Comparison of ENCODE assay signal across 28 cellular contexts in genomic region chr14:104438166-104438887, GRCh38.
DNase-seq lines count a peak whose midpoint lies in the region; ATAC-seq and TF ChIP-seq lines count a peak whose summit lies in the region.
"Had no signal": no experiment of that assay in that cellular context is flagged by ENCODE, and none has a peak within 500 bp of the region (broad histone marks: within the 10 kb centered on the region; RNA-seq: fewer than 3 reads in every experiment).

No MANE protein-coding gene starts in this region.

- no peaks in the 10 kb centered on the region for H3K27me3 Mint-ChIP-seq in T-helper 2 cell treated with Interferon-gamma antibody and Interleukin-4, amounts not matched to agents 5 μg/mL and 100 μg/mL, for 36 hours (ENCODE audit: low read depth)
- H3K27me3 Mint-ChIP-seq: CD4-positive, CD25-positive, alpha-beta regulatory T cell; stimulated activated naive CD8-positive, alpha-beta T cell treated with anti-CD3 and anti-CD28 coated beads, Interleukin-15, amount 100 ng/mL, for 72 hours had no signal

- 70 to 77% methylated on average over 5 to 18 of the region's 18 CpGs for WGBS in transverse colon (ENCODE audit: low coverage in 1 of 2), 2 donors
- WGBS in GM23248 (ENCODE audit: low coverage in 1 of 2, low lambda C conversion rate in 2 of 2, missing lambda C conversion rate in 2 of 2), 2 experiments, result 55% methylated on average over 18 of the region's 18 CpGs

- H3K9me3 Mint-ChIP-seq in T-helper 2 cell treated with Interferon-gamma antibody and Interleukin-4, amounts not matched to agents 5 μg/mL and 100 μg/mL, for 36 hours, result no peaks in the 10 kb centered on the region
- H3K9me3 Mint-ChIP-seq: activated naive CD4-positive, alpha-beta T cell treated with anti-CD3 and anti-CD28 coated beads for 36 hours; activated T-cell treated with anti-CD3 and anti-CD28 coated beads, Interleukin-2, amount 50 U/mL, for 4 hours; CD4-positive, CD25-positive, alpha-beta regulatory T cell; stimulated activated naive CD8-positive, alpha-beta T cell treated with anti-CD3 and anti-CD28 coated beads, Interleukin-15, amount 100 ng/mL, for 72 hours had no signal

- H3K9me3 ChIP-seq in lower lobe of right lung (no peaks in the 10 kb centered on the region), transverse colon (no peaks in the 10 kb centered on the region), GM23248 (ENCODE audit: low read depth) (no peaks in the 10 kb centered on the region)
- H3K9me3 ChIP-seq: thyroid gland had no signal

- no peaks in the 10 kb centered on the region for H3K36me3 Mint-ChIP-seq in T-helper 2 cell treated with Interferon-gamma antibody and Interleukin-4, amounts not matched to agents 5 μg/mL and 100 μg/mL, for 36 hours (ENCODE audit: low read depth)
- H3K36me3 Mint-ChIP-seq: CD4-positive, CD25-positive, alpha-beta regulatory T cell had no signal

- H3K36me3 ChIP-seq in lower lobe of right lung (no peaks in the 10 kb centered on the region), transverse colon (no peaks in the 10 kb centered on the region), GM23248 (ENCODE audit: low read depth) (no peaks in the 10 kb centered on the region)
- H3K36me3 ChIP-seq: heart right ventricle, thyroid gland had no signal

- no peak overlapping the region for H3K9ac ChIP-seq in GM23248

- no peak overlapping the region for H3K27ac ChIP-seq in lower lobe of right lung
- no peak overlapping the region for H3K27ac ChIP-seq in transverse colon
- no peak overlapping the region for H3K27ac ChIP-seq in GM23248
- H3K27ac ChIP-seq: foreskin keratinocyte, heart right ventricle, thyroid gland had no signal

- no peaks in the 10 kb centered on the region for H4K20me1 ChIP-seq in GM23248 (ENCODE audit: insufficient read depth)

- peaks cover 20% of the 10 kb centered on the region for H3K4me1 ChIP-seq in lower lobe of right lung
- peaks cover 0 to 10% (median 8%) of the 10 kb centered on the region in 4 donors for H3K4me1 ChIP-seq in transverse colon
- no peaks in the 10 kb centered on the region for H3K4me1 ChIP-seq in GM23248 (ENCODE audit: insufficient read depth)
- H3K4me1 ChIP-seq: foreskin keratinocyte had no signal

- TF ChIP-seq POLR2A in transverse colon (IDR thresholded peaks at IDR 0.05), result no peak

- H3K79me2 ChIP-seq in GM23248 (ENCODE audit: insufficient read depth), result no peaks in the 10 kb centered on the region

- no peaks in the 10 kb centered on the region for H3K4me1 Mint-ChIP-seq in T-helper 2 cell treated with Interferon-gamma antibody and Interleukin-4, amounts not matched to agents 5 μg/mL and 100 μg/mL, for 36 hours (ENCODE audit: low read depth)
- H3K4me1 Mint-ChIP-seq: CD4-positive, CD25-positive, alpha-beta regulatory T cell; stimulated activated naive CD8-positive, alpha-beta T cell treated with anti-CD3 and anti-CD28 coated beads, Interleukin-15, amount 100 ng/mL, for 72 hours had no signal

- intact Hi-C loops in Right ventricle myocardium superior (cut with DNase I) (no loop called here), cardiac septum (cut with DNase I) (no loop called here), lower lobe of right lung (cut with DNase I) (no loop called here), transverse colon (cut with DNase I; ENCODE audit: low total_unique reads) (no loop called here)

- no peak overlapping the region for H2AFZ ChIP-seq in GM23248

- TF ChIP-seq CTCF in lower lobe of right lung (IDR thresholded peaks at IDR 0.05), result no peak
- no peak for TF ChIP-seq CTCF in transverse colon (IDR thresholded peaks at IDR 0.05)

- in situ Hi-C loops in transverse colon (cut with MboI; ENCODE audit: low pct_ligation_motif_present in 1 of 4, low pct_unique_long_range_greater_than_20kb in 1 of 4, low sequenced_read_pairs in 3 of 4), result no loop called here
- in situ Hi-C loops in GM23248 (cut with MboI), result no loop called here

- DNase-seq in T-helper 2 cell treated with Interferon-gamma antibody and Interleukin-4, amounts not matched to agents 5 μg/mL and 100 μg/mL, for 36 hours (ENCODE audit: low spot score), result peak; percentile 3
- DNase-seq in T-helper 2 cell (no peak), Right ventricle myocardium superior (peak; percentile 20), cardiac septum (ENCODE audit: low spot score) (no peak), lower lobe of right lung (peak; percentile 37), transverse colon (peak; percentile 5), GM23248 (no peak)
- DNase-seq: 8988T; activated naive CD4-positive, alpha-beta T cell treated with anti-CD3 and anti-CD28 coated beads for 36 hours; activated T-cell treated with anti-CD3 and anti-CD28 coated beads, Interleukin-2, amount 50 U/mL, for 4 hours; amniotic stem cell; CD4-positive, CD25-positive, alpha-beta regulatory T cell; foreskin keratinocyte; GOT3; heart right ventricle; mesendoderm; NCI-H1694 treated with DMSO at 0.1 percent for 48 hours; NCI-H2171; NCI-H510A treated with DMSO at 0.1 percent for 48 hours; PC-3; SHP77; stimulated activated CD4-positive, alpha-beta T cell treated with anti-CD3 and anti-CD28 coated beads, Interleukin-1b, Interleukin-23, amount 100 ng/mL, for 48 hours; stimulated activated CD8-positive, alpha-beta memory T cell treated with anti-CD3 and anti-CD28 coated beads, Interleukin-4, amount 100 ng/mL, for 48 hours; stimulated activated naive CD8-positive, alpha-beta T cell treated with anti-CD3 and anti-CD28 coated beads, Interleukin-15, amount 100 ng/mL, for 72 hours; T1000; thyroid gland had no signal

- no peak overlapping the region for H3K4me2 ChIP-seq in GM23248 (ENCODE audit: unreplicated experiment)

- H3K27me3 ChIP-seq in lower lobe of right lung (ENCODE audit: low read depth) (no peaks in the 10 kb centered on the region), transverse colon (no peaks in the 10 kb centered on the region), GM23248 (replicated peaks; ENCODE audit: insufficient read depth) (no peaks in the 10 kb centered on the region)
- H3K27me3 ChIP-seq: foreskin keratinocyte, heart right ventricle, thyroid gland had no signal

- H3F3A ChIP-seq in GM23248 (ENCODE audit: insufficient read depth), result no peaks in the 10 kb centered on the region

- H3K4me3 Mint-ChIP-seq in T-helper 2 cell treated with Interferon-gamma antibody and Interleukin-4, amounts not matched to agents 5 μg/mL and 100 μg/mL, for 36 hours, result no peak overlapping the region
- H3K4me3 Mint-ChIP-seq: activated naive CD4-positive, alpha-beta T cell treated with anti-CD3 and anti-CD28 coated beads for 36 hours; activated T-cell treated with anti-CD3 and anti-CD28 coated beads, Interleukin-2, amount 50 U/mL, for 4 hours; CD4-positive, CD25-positive, alpha-beta regulatory T cell; stimulated activated naive CD8-positive, alpha-beta T cell treated with anti-CD3 and anti-CD28 coated beads, Interleukin-15, amount 100 ng/mL, for 72 hours had no signal

- no peaks in the 10 kb centered on the region for H3K9me2 ChIP-seq in GM23248 (ENCODE audit: insufficient read depth)

- H3K4me3 ChIP-seq in lower lobe of right lung, result no peak overlapping the region
- no peak overlapping the region for H3K4me3 ChIP-seq in transverse colon
- H3K4me3 ChIP-seq in GM23248, result no peak overlapping the region
- H3K4me3 ChIP-seq: heart right ventricle, thyroid gland had no signal

- H3K27ac Mint-ChIP-seq in T-helper 2 cell treated with Interferon-gamma antibody and Interleukin-4, amounts not matched to agents 5 μg/mL and 100 μg/mL, for 36 hours, result no peak overlapping the region
- H3K27ac Mint-ChIP-seq: activated naive CD4-positive, alpha-beta T cell treated with anti-CD3 and anti-CD28 coated beads for 36 hours had no signal

- TF ChIP-seq EP300 in transverse colon (IDR thresholded peaks at IDR 0.05; ENCODE audit: low read depth), result no peak

- ATAC-seq in Right ventricle myocardium superior (ENCODE audit: poor library complexity) (no peak), lower lobe of right lung (no peak), HG02623 (IDR thresholded peaks at IDR 0.05; ENCODE audit: unreplicated experiment) (no peak)
- ATAC-seq: activated T-cell treated with anti-CD3 and anti-CD28 coated beads, Interleukin-2, amount 50 U/mL, for 4 hours; esophagus mucosa; foreskin keratinocyte; heart right ventricle; PC-3; stimulated activated naive CD8-positive, alpha-beta T cell treated with anti-CD3 and anti-CD28 coated beads, Interleukin-15, amount 100 ng/mL, for 72 hours had no signal

Comparison
In these comparisons a context has a peak if more than half of its experiments do, and no peak if none do; other contexts are left out.
1. DNase-seq: peak in T-helper 2 cell treated with Interferon-gamma antibody and Interleukin-4, amounts not matched to agents 5 μg/mL and 100 μg/mL, for 36 hours (single experiment), Right ventricle myocardium superior (single experiment), lower lobe of right lung (single experiment) and transverse colon (single experiment); none in T-helper 2 cell (0 of 5), cardiac septum (single experiment) and GM23248 (single experiment).